ENCODE assay signal across 14 cellular contexts in the genomic region with DNA sequence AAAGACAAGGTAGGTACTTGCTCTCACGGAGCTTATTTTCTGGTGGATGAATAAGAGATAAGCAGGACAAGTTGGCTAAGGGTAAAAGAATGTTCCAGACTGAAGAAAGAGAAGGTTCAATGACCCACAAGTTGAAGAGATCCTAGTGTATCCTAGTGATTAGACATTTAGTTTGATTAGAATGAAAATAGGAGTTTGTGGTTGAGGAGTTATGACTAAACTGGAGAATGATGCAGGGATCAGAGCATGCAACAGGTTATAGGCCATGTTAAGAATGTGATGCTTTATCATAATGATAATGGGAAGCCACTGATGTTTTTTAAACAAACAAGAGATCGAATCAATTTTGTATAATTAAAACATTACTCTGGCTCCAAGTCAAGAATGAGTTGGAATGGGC.
"Had no signal": no experiment of that assay in that cellular context is flagged by ENCODE, and none has a peak within 500 bp of the region (broad histone marks: within the 10 kb centered on the region; RNA-seq: fewer than 3 reads in every experiment).

No MANE protein-coding gene starts in this region.

- H3K27me3 ChIP-seq: esophagus muscularis mucosa, foreskin keratinocyte, right lobe of liver, suprapubic skin, thyroid gland had no signal

- H3K9me3 ChIP-seq: esophagus muscularis mucosa, psoas muscle, right lobe of liver, suprapubic skin, thyroid gland had no signal

- H3K4me3 ChIP-seq: esophagus muscularis mucosa, psoas muscle, right lobe of liver, suprapubic skin, thyroid gland had no signal

- H3K36me3 ChIP-seq: esophagus muscularis mucosa, right lobe of liver, suprapubic skin, thyroid gland had no signal

- H3K4me1 ChIP-seq: foreskin keratinocyte, psoas muscle, right lobe of liver, suprapubic skin, thyroid gland had no signal

- H3K27ac ChIP-seq: epithelial cell of prostate, esophagus muscularis mucosa, foreskin keratinocyte, psoas muscle, right lobe of liver, suprapubic skin, thyroid gland had no signal

- DNase-seq: effector memory CD8-positive, alpha-beta T cell; foreskin keratinocyte; naive thymus-derived CD4-positive, alpha-beta T cell; nephron progenitor cell; psoas muscle; retina; right lobe of liver; stimulated activated CD4-positive, alpha-beta T cell treated with anti-CD3 and anti-CD28 coated beads, Interleukin-4, amount 100 ng/mL, for 1 hour; stimulated activated CD8-positive, alpha-beta memory T cell treated with anti-CD3 and anti-CD28 coated beads, Interleukin-4, amount 100 ng/mL, for 48 hours; stimulated activated naive CD8-positive, alpha-beta T cell treated with anti-CD3 and anti-CD28 coated beads, Interleukin-15, Interleukin-2, amounts not matched to agents 100 U/mL and 50 U/mL, for 24 hours; thyroid gland had no signal
